In the genomic region with DNA sequence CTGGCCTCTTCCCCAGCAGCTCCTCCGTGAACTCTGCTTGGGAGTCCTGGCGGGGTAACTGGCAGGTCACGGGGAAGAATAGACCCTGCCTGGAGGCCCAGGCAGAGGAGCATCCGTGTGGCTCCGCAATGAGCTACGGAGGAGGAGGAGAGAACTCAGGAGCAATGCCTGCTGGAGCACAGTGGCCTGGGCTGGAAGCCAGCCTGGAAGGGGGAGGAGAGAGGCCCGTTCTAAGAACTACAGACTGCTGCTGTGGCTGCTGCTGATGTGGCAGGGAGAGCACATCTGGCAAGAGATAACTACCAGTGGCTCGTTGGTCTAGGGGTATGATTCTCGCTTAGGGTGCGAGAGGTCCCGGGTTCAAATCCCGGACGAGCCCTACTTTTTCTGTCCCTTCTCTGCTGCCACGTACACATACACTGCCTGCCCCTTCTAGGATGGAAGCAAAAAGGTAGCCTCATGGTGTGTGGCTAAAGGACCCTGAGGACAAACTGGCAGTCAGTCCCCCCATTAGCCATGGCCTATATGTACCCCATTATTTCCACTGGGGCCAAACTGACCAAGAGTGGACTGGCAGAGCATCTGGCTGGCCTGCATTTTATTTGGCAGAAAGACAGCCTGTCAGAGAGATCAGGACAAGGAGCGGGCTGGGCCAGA, we compare ENCODE assay signal across 1 cellular context.
A peak's percentile ranks its signal among the peaks of the same experiment; 100 is the strongest.
TF ChIP-seq lines count a peak whose summit lies in the region.

No MANE protein-coding gene starts in this region.

TF ChIP-seq in SK-N-SH, 30 proteins besides CTCF, POLR2A, EP300 and RAD21 (continued from another document):
- TF ChIP-seq, protein P1, sequence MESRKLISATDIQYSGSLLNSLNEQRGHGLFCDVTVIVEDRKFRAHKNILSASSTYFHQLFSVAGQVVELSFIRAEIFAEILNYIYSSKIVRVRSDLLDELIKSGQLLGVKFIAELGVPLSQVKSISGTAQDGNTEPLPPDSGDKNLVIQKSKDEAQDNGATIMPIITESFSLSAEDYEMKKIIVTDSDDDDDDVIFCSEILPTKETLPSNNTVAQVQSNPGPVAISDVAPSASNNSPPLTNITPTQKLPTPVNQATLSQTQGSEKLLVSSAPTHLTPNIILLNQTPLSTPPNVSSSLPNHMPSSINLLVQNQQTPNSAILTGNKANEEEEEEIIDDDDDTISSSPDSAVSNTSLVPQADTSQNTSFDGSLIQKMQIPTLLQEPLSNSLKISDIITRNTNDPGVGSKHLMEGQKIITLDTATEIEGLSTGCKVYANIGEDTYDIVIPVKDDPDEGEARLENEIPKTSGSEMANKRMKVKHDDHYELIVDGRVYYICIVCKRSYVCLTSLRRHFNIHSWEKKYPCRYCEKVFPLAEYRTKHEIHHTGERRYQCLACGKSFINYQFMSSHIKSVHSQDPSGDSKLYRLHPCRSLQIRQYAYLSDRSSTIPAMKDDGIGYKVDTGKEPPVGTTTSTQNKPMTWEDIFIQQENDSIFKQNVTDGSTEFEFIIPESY (IDR thresholded peaks at IDR 0.05; ENCODE audit: borderline replicate concordance, low read depth), result no peak
- no peak for TF ChIP-seq NRF1 (IDR thresholded peaks at IDR 0.05; ENCODE audit: low read depth, low read length)
- no peak for TF ChIP-seq RXRA (IDR thresholded peaks at IDR 0.05; ENCODE audit: borderline replicate concordance, low read depth)
- TF ChIP-seq FOSL2 (IDR thresholded peaks at IDR 0.05; ENCODE audit: borderline replicate concordance, low read depth), result peak; percentile 71; the same call in 1 of the 2 replicates
- no peak for TF ChIP-seq RFX5 (IDR thresholded peaks at IDR 0.05; ENCODE audit: low read length)
- TF ChIP-seq GATA2 (CRISPR knock-in tag; IDR thresholded peaks at IDR 0.05), result peak; percentile 63; the same call in 1 of the 2 replicates
- TF ChIP-seq POLR2AphosphoS5 (IDR thresholded peaks at IDR 0.05; ENCODE audit: low read depth, low read length), result 0 out of 2 replicates have a peak, but pooled peaks have one; percentile 24
- TF ChIP-seq EZH2phosphoT487 (IDR thresholded peaks at IDR 0.05; ENCODE audit: borderline replicate concordance, low read depth), result no peak
- no peak for TF ChIP-seq YY1 (IDR thresholded peaks at IDR 0.05; ENCODE audit: low read depth)
- TF ChIP-seq FOXM1 (IDR thresholded peaks at IDR 0.05; ENCODE audit: low read depth), result no peak
- no peak for TF ChIP-seq TCF12 (IDR thresholded peaks at IDR 0.05)
- TF ChIP-seq, protein P2, sequence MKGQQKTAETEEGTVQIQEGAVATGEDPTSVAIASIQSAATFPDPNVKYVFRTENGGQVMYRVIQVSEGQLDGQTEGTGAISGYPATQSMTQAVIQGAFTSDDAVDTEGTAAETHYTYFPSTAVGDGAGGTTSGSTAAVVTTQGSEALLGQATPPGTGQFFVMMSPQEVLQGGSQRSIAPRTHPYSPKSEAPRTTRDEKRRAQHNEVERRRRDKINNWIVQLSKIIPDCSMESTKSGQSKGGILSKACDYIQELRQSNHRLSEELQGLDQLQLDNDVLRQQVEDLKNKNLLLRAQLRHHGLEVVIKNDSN (IDR thresholded peaks at IDR 0.05; ENCODE audit: borderline replicate concordance, low read depth), result no peak
- peak; percentile 76 for TF ChIP-seq RCOR1 (IDR thresholded peaks at IDR 0.05; ENCODE audit: low read length)
- TF ChIP-seq, protein P3, sequence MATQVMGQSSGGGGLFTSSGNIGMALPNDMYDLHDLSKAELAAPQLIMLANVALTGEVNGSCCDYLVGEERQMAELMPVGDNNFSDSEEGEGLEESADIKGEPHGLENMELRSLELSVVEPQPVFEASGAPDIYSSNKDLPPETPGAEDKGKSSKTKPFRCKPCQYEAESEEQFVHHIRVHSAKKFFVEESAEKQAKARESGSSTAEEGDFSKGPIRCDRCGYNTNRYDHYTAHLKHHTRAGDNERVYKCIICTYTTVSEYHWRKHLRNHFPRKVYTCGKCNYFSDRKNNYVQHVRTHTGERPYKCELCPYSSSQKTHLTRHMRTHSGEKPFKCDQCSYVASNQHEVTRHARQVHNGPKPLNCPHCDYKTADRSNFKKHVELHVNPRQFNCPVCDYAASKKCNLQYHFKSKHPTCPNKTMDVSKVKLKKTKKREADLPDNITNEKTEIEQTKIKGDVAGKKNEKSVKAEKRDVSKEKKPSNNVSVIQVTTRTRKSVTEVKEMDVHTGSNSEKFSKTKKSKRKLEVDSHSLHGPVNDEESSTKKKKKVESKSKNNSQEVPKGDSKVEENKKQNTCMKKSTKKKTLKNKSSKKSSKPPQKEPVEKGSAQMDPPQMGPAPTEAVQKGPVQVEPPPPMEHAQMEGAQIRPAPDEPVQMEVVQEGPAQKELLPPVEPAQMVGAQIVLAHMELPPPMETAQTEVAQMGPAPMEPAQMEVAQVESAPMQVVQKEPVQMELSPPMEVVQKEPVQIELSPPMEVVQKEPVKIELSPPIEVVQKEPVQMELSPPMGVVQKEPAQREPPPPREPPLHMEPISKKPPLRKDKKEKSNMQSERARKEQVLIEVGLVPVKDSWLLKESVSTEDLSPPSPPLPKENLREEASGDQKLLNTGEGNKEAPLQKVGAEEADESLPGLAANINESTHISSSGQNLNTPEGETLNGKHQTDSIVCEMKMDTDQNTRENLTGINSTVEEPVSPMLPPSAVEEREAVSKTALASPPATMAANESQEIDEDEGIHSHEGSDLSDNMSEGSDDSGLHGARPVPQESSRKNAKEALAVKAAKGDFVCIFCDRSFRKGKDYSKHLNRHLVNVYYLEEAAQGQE (IDR thresholded peaks at IDR 0.05; ENCODE audit: low read depth, low read length), result no peak
- peak; percentile 14; the same call in 1 of the 2 replicates for TF ChIP-seq SMC3 (IDR thresholded peaks at IDR 0.05; ENCODE audit: low read depth, low read length)
- TF ChIP-seq TEAD4 (IDR thresholded peaks at IDR 0.05; ENCODE audit: borderline replicate concordance, insufficient read depth), result peak; percentile 89
- no peak for TF ChIP-seq FOXJ3 (CRISPR knock-in tag; IDR thresholded peaks at IDR 0.05)
- TF ChIP-seq, protein P4, sequence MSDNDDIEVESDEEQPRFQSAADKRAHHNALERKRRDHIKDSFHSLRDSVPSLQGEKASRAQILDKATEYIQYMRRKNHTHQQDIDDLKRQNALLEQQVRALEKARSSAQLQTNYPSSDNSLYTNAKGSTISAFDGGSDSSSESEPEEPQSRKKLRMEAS (IDR thresholded peaks at IDR 0.05; ENCODE audit: low read depth), result no peak
- peak; percentile 40; the same call in 1 of the 2 replicates for TF ChIP-seq SIN3A (IDR thresholded peaks at IDR 0.05; ENCODE audit: borderline replicate concordance, low read depth, low read length)
- no peak for TF ChIP-seq JUND (IDR thresholded peaks at IDR 0.05)
- peak; percentile 6; the same call in 1 of the 2 replicates for TF ChIP-seq TAF1 (IDR thresholded peaks at IDR 0.05; ENCODE audit: borderline replicate concordance, low read depth, low read length)
